In the genomic region with DNA sequence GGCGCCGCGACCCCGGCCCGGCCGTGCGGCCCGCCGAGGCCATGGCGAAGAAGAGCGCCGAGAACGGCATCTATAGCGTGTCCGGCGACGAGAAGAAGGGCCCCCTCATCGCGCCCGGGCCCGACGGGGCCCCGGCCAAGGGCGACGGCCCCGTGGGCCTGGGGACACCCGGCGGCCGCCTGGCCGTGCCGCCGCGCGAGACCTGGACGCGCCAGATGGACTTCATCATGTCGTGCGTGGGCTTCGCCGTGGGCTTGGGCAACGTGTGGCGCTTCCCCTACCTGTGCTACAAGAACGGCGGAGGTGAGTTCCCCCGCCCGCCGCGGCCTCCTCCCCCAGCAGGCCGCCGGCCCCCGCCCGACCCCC, we compare ENCODE assay signal across 6 cellular contexts. TPM values are rescaled to one million over a fixed set of nuclear protein-coding genes. Genes with fewer than 3 reads are reported as not detected.
A peak's percentile ranks its signal among the peaks of the same experiment; 100 is the strongest.
DNase-seq lines count a peak whose midpoint lies in the region; ATAC-seq and TF ChIP-seq lines count a peak whose summit lies in the region.
"Had no signal": no experiment of that assay in that cellular context is flagged by ENCODE, and none has a peak within 500 bp of the region (broad histone marks: within the 10 kb centered on the region; RNA-seq: fewer than 3 reads in every experiment).

No MANE protein-coding gene starts in this region.

- H3K27ac ChIP-seq in RWPE1 (peak overlapping the region; percentile 77), testis (no peak overlapping the region)

- H3K4me3 ChIP-seq in foreskin fibroblast (ENCODE audit: low read depth in 1 of 2, low read length in 2 of 2) (peak overlapping the region; percentile 32 to 51), testis (peak overlapping the region; percentile 40 to 54)

- no peak for TF ChIP-seq POLR2A in testis (IDR thresholded peaks at IDR 0.05)

- no peak for DNase-seq in RWPE1 (ENCODE audit: low spot score)
- no peak for DNase-seq in foreskin fibroblast
- DNase-seq in testis = no peak
- no peak for DNase-seq in COLO829 (ENCODE audit: low spot score)
- DNase-seq: activated CD8-positive, alpha-beta T cell treated with anti-CD3 and anti-CD28 coated beads, Interleukin-2, amount 10 ng/mL, durations not matched to agents 7 days and 5 days had no signal

- intact Hi-C loops in testis (cut with DNase I; ENCODE audit: low total_unique reads) = no loop called here

- no peaks in the 10 kb centered on the region for H3K36me3 ChIP-seq in testis (ENCODE audit: low read depth, missing control alignments)

- no peak for ATAC-seq in GM18867 (IDR thresholded peaks at IDR 0.05; ENCODE audit: unreplicated experiment)

- no peaks in the 10 kb centered on the region for H3K9me3 ChIP-seq in testis

- no CpG with 5 or more reads among the region's 52 CpGs for WGBS in testis, 2 donors

- POLR2A ChIA-PET in RWPE1 (lab: Yijun Ruan, JAX; ENCODE audit: low non-redundant PET) = no interaction called here

- no peaks in the 10 kb centered on the region for H3K27me3 ChIP-seq in testis

- no peaks in the 10 kb centered on the region for H3K4me1 ChIP-seq in testis

- CTCF ChIA-PET in RWPE1 (lab: Yijun Ruan, JAX) = no interaction called here

- TF ChIP-seq CTCF in RWPE1 (conservative IDR thresholded peaks at IDR 0.05; ENCODE audit: low read depth) (no peak), foreskin fibroblast (IDR thresholded peaks at IDR 0.05; ENCODE audit: low read depth, low read length) (no peak), testis (IDR thresholded peaks at IDR 0.05) (no peak)

RNA-seq across cellular contexts. Expression of gene SLC6A8, which starts 0.8 kb away (rescaled TPM):
- 100 to 1,000 TPM in 1 of 2 donors, 10 to 100 TPM in 1; 91.3 to 107 TPM for total RNA-seq in testis
- polyA plus RNA-seq in testis (ENCODE audit: insufficient read depth, low read depth, low replicate concordance) = 73.5 TPM

RNA-seq across cellular contexts. Expression of gene PNCK, which starts 14.9 kb away (rescaled TPM):
- 10 to 100 TPM; 41.0 to 51.5 TPM for total RNA-seq in testis
- polyA plus RNA-seq in testis (ENCODE audit: insufficient read depth, low read depth, low replicate concordance) = 19.9 TPM

RNA-seq across cellular contexts. Expression of gene BCAP31, which starts 35.7 kb away (rescaled TPM):
- total RNA-seq in testis = 100 to 1,000 TPM; 149 to 153 TPM
- 222 TPM for polyA plus RNA-seq in testis (ENCODE audit: insufficient read depth, low read depth, low replicate concordance)

RNA-seq across cellular contexts. Expression of gene ABCD1, which starts 36.1 kb away (rescaled TPM):
- total RNA-seq in testis = 100 to 1,000 TPM in 1 of 2 donors, 10 to 100 TPM in 1; 84.4 to 112 TPM
- 34.3 TPM for polyA plus RNA-seq in testis (ENCODE audit: insufficient read depth, low read depth, low replicate concordance)

RNA-seq across cellular contexts. Expression of gene DUSP9, which starts 41.5 kb away (rescaled TPM):
- 10 to 100 TPM in 1 of 2 donors, 1 to 10 TPM in 1; 6.2 to 10.2 TPM for total RNA-seq in testis
- 2.5 TPM for polyA plus RNA-seq in testis (ENCODE audit: insufficient read depth, low read depth, low replicate concordance)
- total RNA-seq: activated CD8-positive, alpha-beta T cell treated with anti-CD3 and anti-CD28 coated beads, Interleukin-2, amount 10 ng/mL, durations not matched to agents 7 days and 5 days had no signal
